18 cellular contexts compared by ENCODE assay signal in the genomic region with DNA sequence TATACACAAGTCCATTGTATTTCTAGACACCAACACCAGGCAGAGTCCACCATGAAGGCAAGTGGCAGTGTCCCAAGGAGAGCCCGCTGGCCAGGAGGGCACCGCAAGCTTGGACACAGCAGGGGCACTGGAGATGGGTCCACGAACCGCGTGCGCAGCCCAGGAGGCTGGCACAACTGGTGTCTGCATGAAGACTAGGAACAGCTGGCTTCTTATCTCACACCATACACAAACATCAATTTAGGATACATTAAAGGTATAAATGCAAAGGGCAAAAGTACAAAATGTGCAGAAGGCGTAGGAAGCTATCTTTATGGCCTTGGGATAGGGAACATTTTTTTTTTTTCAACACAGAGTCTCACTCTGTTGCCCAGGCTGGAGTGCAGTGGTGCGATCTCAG. TPM values are rescaled to one million over a fixed set of nuclear protein-coding genes. Genes with fewer than 3 reads are reported as not detected.
DNase-seq lines count a peak whose midpoint lies in the region; ATAC-seq, FAIRE-seq and TF ChIP-seq lines count a peak whose summit lies in the region.
"Had no signal": no experiment of that assay in that cellular context is flagged by ENCODE, and none has a peak within 500 bp of the region (broad histone marks: within the 10 kb centered on the region; RNA-seq: fewer than 3 reads in every experiment).

No MANE protein-coding gene starts in this region.

- H3K4me1 Mint-ChIP-seq in activated naive CD8-positive, alpha-beta T cell (ENCODE audit: low read depth): peaks cover 90% of the 10 kb centered on the region

- H3K4me3 ChIP-seq in HepG2 (replicated peaks in 1 of 3; ENCODE audit: insufficient read depth in 1 of 3, low read depth in 2 of 3, low read length in 3 of 3): no peak overlapping the region
- H3K4me3 ChIP-seq in right lobe of liver: no peak overlapping the region
- H3K4me3 ChIP-seq in mucosa of descending colon: no peak overlapping the region
- H3K4me3 ChIP-seq: SK-N-MC had no signal

- TF ChIP-seq CTCF in HepG2 (CRISPR knock-in tag; IDR thresholded peaks at IDR 0.05) (no peak), right lobe of liver (IDR thresholded peaks at IDR 0.05) (no peak), mucosa of descending colon (IDR thresholded peaks at IDR 0.05) (no peak)

- H3K9ac ChIP-seq in HepG2 (ENCODE audit: insufficient read depth, low read depth, low read length): no peak overlapping the region

- H3K36me3 ChIP-seq in HepG2 (replicated peaks in 1 of 2; ENCODE audit: control insufficient read depth in 1 of 2, insufficient read depth in 2 of 2, low read length in 2 of 2) (peaks cover 13 to 33% of the 10 kb centered on the region in 2 experiments), right lobe of liver (no peaks in the 10 kb centered on the region), mucosa of descending colon (ENCODE audit: low read depth) (no peaks in the 10 kb centered on the region)

- no peak overlapping the region for H2AFZ ChIP-seq in HepG2 (ENCODE audit: low read length)

- no peaks in the 10 kb centered on the region for H3K27me3 ChIP-seq in HepG2 (ENCODE audit: control insufficient read depth in 1 of 2, insufficient read depth in 2 of 2, low read length in 2 of 2)
- H3K27me3 ChIP-seq in right lobe of liver: no peaks in the 10 kb centered on the region

- CTCF ChIA-PET in HepG2 (lab: Yijun Ruan, JAX; ENCODE audit: low intra/inter-chr PET ratio, low total read pairs): no interaction called here

- H3K4me3 Mint-ChIP-seq in activated naive CD8-positive, alpha-beta T cell: no peak overlapping the region

- in situ Hi-C loops in HepG2 (cut with HindIII; ENCODE audit: extremely low pct_ligation_motif_present, low pct_unique_long_range_greater_than_20kb): no loop called here

- no peak overlapping the region for H3K4me2 ChIP-seq in HepG2 (ENCODE audit: low read depth, low read length)

- H3K27ac Mint-ChIP-seq in activated naive CD8-positive, alpha-beta T cell: peak overlapping the region; percentile 61

- intact Hi-C loops in HepG2 (cut with micrococcal nuclease; ENCODE audit: unreplicated experiment): no loop called here
- intact Hi-C loops in right lobe of liver (cut with DNase I): loop anchor here in 1 of 2 donors (10.0 kb wide), 1 partner anchor 47 kb away; no protein-coding TSS in a partner anchor
- intact Hi-C loops in mucosa of descending colon (cut with DNase I, micrococcal nuclease): no loop called here

- H4K20me1 ChIP-seq in HepG2 (ENCODE audit: insufficient read depth, low read length): peaks cover 99% of the 10 kb centered on the region

- peaks cover 75% of the 10 kb centered on the region for H3K4me1 ChIP-seq in HepG2 (ENCODE audit: insufficient read depth, low read length)
- H3K4me1 ChIP-seq in right lobe of liver: peaks cover 0 to 16% (median 5%) of the 10 kb centered on the region in 4 donors
- peaks cover 55% of the 10 kb centered on the region for H3K4me1 ChIP-seq in mucosa of descending colon (ENCODE audit: low read depth)

- peaks cover 4% of the 10 kb centered on the region for H3K36me3 Mint-ChIP-seq in activated naive CD8-positive, alpha-beta T cell

- H3K9me3 Mint-ChIP-seq in activated naive CD8-positive, alpha-beta T cell (ENCODE audit: low read depth): no peaks in the 10 kb centered on the region

- ATAC-seq in HepG2 (no peak), right lobe of liver (no peak), mucosa of descending colon (peak; percentile 93), HG02610 (IDR thresholded peaks at IDR 0.05; ENCODE audit: unreplicated experiment) (no peak), HG03139 (IDR thresholded peaks at IDR 0.05; ENCODE audit: unreplicated experiment) (no peak)

- WGBS in HepG2 (ENCODE audit: low lambda C conversion rate): 95% methylated on average over 8 of the region's 8 CpGs
- WGBS in right lobe of liver (ENCODE audit: insufficient coverage, low coverage, low lambda C conversion rate, missing lambda C conversion rate): 98% methylated on average over 8 of the region's 8 CpGs

- no peak for TF ChIP-seq RAD21 in HepG2 (CRISPR knock-in tag; IDR thresholded peaks at IDR 0.05)

- POLR2A ChIA-PET in HepG2 (lab: Yijun Ruan, JAX): interaction anchor here (0.6 kb wide), 1 partner anchor 46 kb away, joined by 3 read pairs; no protein-coding TSS in a partner anchor

- no TSS peak for BruUV-seq in HepG2 (replicated peaks; lab: Mats Ljungman, UMichigan)

- no peak for DNase-seq in HepG2 (ENCODE audit: low spot score)
- no peak for DNase-seq in right lobe of liver
- DNase-seq in mucosa of descending colon: peak; percentile 40 to 67 (median 65)
- no peak for DNase-seq in activated gamma-delta T cell treated with Interleukin-2 at 50 U/mL for 16 hours
- DNase-seq: activated CD4-positive, CD25-positive, alpha-beta regulatory T cell treated with anti-CD3 and anti-CD28 coated beads, Interleukin-2, amount 50 U/mL, for 72 hours; DMS53; GDM1; H9; mammary epithelial cell; NCI-H1436 treated with DMSO at 0.1 percent for 48 hours; NCI-H510A treated with DMSO at 0.1 percent for 48 hours; stimulated activated CD4-positive, alpha-beta T cell treated with anti-CD3 and anti-CD28 coated beads, Interleukin-4, amount 100 ng/mL, for 4 hours had no signal

- H3K27ac ChIP-seq in HepG2 (ENCODE audit: extremely low read length, insufficient read depth, low read length) (no peak overlapping the region), right lobe of liver (no peak overlapping the region)
- H3K27ac ChIP-seq: SK-N-MC had no signal

- TF ChIP-seq POLR2A in HepG2 (IDR thresholded peaks at IDR 0.05; ENCODE audit: insufficient read depth in 1 of 2, low read depth in 2 of 2, low read length in 2 of 2) (no peak), right lobe of liver (IDR thresholded peaks at IDR 0.05) (no peak)

- H3K27me3 Mint-ChIP-seq in activated naive CD8-positive, alpha-beta T cell: no peaks in the 10 kb centered on the region

- H3K9me3 ChIP-seq in HepG2 (ENCODE audit: low read length) (no peaks in the 10 kb centered on the region), right lobe of liver (no peaks in the 10 kb centered on the region), mucosa of descending colon (no peaks in the 10 kb centered on the region)

- TF ChIP-seq EP300 in HepG2 (IDR thresholded peaks at IDR 0.05; ENCODE audit: low read depth in 2 of 2, low read length in 2 of 2) (no peak), HepG2 (CRISPR knock-in tag; IDR thresholded peaks at IDR 0.05; ENCODE audit: borderline replicate concordance) (no peak)

- FAIRE-seq in HepG2 (lab: Jason Lieb, UNC): no peak
- FAIRE-seq: bronchial epithelial cell, RCC 7860 had no signal

- H3K79me2 ChIP-seq in HepG2 (ENCODE audit: insufficient read depth, low read length): peaks cover 98% of the 10 kb centered on the region

TF ChIP-seq in HepG2, 621 proteins besides CTCF, POLR2A, EP300 and RAD21 (continues in another document):
- no peak for TF ChIP-seq KLF6 (CRISPR knock-in tag; IDR thresholded peaks at IDR 0.05)
- TF ChIP-seq HMG20A (CRISPR knock-in tag; IDR thresholded peaks at IDR 0.05; ENCODE audit: borderline replicate concordance): no peak
- TF ChIP-seq, protein P1, sequence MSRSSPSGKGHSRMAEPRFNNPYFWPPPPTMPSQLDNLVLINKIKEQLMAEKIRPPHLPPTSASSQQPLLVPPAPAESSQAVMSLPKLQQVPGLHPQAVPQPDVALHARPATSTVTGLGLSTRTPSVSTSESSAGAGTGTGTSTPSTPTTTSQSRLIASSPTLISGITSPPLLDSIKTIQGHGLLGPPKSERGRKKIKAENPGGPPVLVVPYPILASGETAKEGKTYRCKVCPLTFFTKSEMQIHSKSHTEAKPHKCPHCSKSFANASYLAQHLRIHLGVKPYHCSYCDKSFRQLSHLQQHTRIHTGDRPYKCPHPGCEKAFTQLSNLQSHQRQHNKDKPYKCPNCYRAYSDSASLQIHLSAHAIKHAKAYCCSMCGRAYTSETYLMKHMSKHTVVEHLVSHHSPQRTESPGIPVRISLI (CRISPR knock-in tag; IDR thresholded peaks at IDR 0.05; ENCODE audit: borderline replicate concordance): peak; percentile 37; the same call in 1 of the 2 replicates
- TF ChIP-seq RNF2 (conservative IDR thresholded peaks at IDR 0.05; ENCODE audit: low read depth): no peak

RNA-seq across cellular contexts. Expression of a gene that starts 52.4 kb away (rescaled TPM):
- total RNA-seq in HepG2 (2016; rRNA removed; fragmentation: Illumina TruSeq; extraction: Trizol): 21.4 and 24.4 TPM in 2 replicates
- 54.2 and 55.2 TPM in 2 replicates for total RNA-seq in HepG2 (2016; cell fraction: cytosol; rRNA removed; fragmentation: Illumina TruSeq; extraction: Trizol; ENCODE audit: low read depth)
- 17.9 and 22.3 TPM in 2 replicates for total RNA-seq in HepG2 (2016; cell fraction: insoluble cytoplasmic fraction; rRNA removed; fragmentation: Illumina TruSeq; extraction: Trizol)
- 22.4 and 27.0 TPM in 2 replicates for total RNA-seq in HepG2 (2016; cell fraction: membrane; rRNA removed; fragmentation: Illumina TruSeq; extraction: Trizol)
- 48.5 and 63.5 TPM in 2 replicates for total RNA-seq in HepG2 (2016; cell fraction: nucleus; rRNA removed; fragmentation: Illumina TruSeq; extraction: Trizol)
- 38.4 and 42.3 TPM in 2 replicates for polyA plus RNA-seq in HepG2 (2011; rRNA removed)
- polyA plus RNA-seq in HepG2 (2011; cell fraction: cytosol; rRNA removed): 31.1 and 36.3 TPM in 2 replicates
- polyA plus RNA-seq in HepG2 (2011; cell fraction: nucleus; rRNA removed): 155 and 191 TPM in 2 replicates
- 78.6 and 89.8 TPM in 2 replicates for polyA plus RNA-seq in HepG2 (2012)
- polyA plus RNA-seq in HepG2 (2016; cell fraction: cytosol; fragmentation: Illumina TruSeq; extraction: Trizol; ENCODE audit: low read depth): 10.6 and 13.9 TPM in 2 replicates
- polyA plus RNA-seq in HepG2 (2016; cell fraction: insoluble cytoplasmic fraction; fragmentation: Illumina TruSeq; extraction: Trizol; ENCODE audit: low read depth): 35.2 and 50.6 TPM in 2 replicates
- polyA plus RNA-seq in HepG2 (2016; cell fraction: membrane; fragmentation: Illumina TruSeq; extraction: Trizol; ENCODE audit: low read depth): 29.5 and 30.6 TPM in 2 replicates
- polyA plus RNA-seq in HepG2 (2016; cell fraction: nucleus; fragmentation: Illumina TruSeq; extraction: Trizol; ENCODE audit: insufficient read depth, low read depth): 190 and 216 TPM in 2 replicates
- polyA minus RNA-seq in HepG2 (2011; rRNA and poly(A)+ RNA removed; ENCODE audit: low replicate concordance): 38.6 and 64.5 TPM in 2 replicates
- 32.5 and 37.0 TPM in 2 replicates for polyA minus RNA-seq in HepG2 (2011; cell fraction: cytosol; rRNA and poly(A)+ RNA removed)
- 104 and 109 TPM in 2 replicates for polyA minus RNA-seq in HepG2 (2011; cell fraction: nucleus; rRNA and poly(A)+ RNA removed)
- 10 to 100 TPM; 26.2 to 65.8 (median 41.6) TPM for total RNA-seq in right lobe of liver
- 100 to 1,000 TPM; 125 to 127 (median 127) TPM for total RNA-seq in mucosa of descending colon

Comparison
In these comparisons a context has a peak if more than half of its experiments do, and no peak if none do; other contexts are left out.
1. DNase-seq: peak in mucosa of descending colon (3 of 3); none in HepG2 (single experiment), right lobe of liver (0 of 3) and activated gamma-delta T cell treated with Interleukin-2 at 50 U/mL for 16 hours (single experiment).